Comparison of ENCODE assay signal across 9 cellular contexts in the genomic region with DNA sequence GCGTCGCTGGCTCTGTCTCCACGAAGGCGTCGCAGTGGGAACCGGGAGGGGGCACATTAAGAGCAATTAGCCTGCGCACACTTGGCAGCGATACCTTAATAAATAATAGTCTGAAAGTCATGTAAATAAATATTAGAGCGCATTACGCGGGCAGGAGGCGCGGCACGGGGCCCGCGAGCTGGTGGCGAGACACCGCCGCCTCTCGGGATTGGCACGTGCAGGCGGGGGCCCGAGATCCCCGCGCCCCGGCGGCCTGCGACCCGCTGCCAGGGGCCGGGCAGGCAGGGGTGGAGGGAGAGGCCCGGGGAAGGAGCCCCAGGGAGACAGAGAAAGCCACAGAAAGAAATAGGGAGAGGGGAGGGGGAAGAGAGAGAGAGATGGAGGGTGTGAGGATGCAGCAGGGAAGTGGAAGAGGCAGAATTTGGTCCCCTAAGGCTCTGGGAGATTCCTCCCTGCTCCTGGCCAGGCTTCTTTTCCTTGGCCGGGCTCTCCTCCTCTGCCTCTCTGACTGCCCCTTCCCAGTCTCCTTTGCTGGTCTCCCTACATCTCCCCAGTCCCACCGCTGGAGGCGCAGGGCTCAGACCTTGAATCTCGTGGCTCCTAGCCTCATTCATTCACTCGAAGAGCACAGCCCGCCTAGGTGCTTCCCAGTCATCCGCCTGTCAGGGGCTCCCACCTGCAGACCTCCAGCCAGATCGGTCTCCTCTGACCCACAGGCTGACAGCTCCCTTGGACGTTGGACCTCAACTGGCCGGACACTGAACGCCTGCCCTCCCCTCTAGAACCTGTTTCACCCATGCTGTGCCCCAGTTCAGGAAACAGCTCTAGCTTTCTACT.
DNase-seq lines count a peak whose midpoint lies in the region; ATAC-seq, FAIRE-seq and TF ChIP-seq lines count a peak whose summit lies in the region.
"Had no signal": no experiment of that assay in that cellular context is flagged by ENCODE, and none has a peak within 500 bp of the region (broad histone marks: within the 10 kb centered on the region; RNA-seq: fewer than 3 reads in every experiment).

No MANE protein-coding gene starts in this region.

- no peak overlapping the region for H3K27ac ChIP-seq in HUES6 (ENCODE audit: low read depth, low read length)
- H3K27ac ChIP-seq in K562 (ENCODE audit: extremely low read depth, low read depth, low read length) = no peak overlapping the region
- H3K27ac ChIP-seq: epithelial cell of prostate had no signal

- TF ChIP-seq CTCF in K562 (IDR thresholded peaks at IDR 0.05 in 2 of 3, conservative IDR thresholded peaks at IDR 0.05 in 1 of 3; ENCODE audit: insufficient read depth in 2 of 3, low read depth in 1 of 3, low read length in 3 of 3) = peak; percentile 19 to 41 (median 41); a peak in 3 of 6 replicates

- H3K4me3 ChIP-seq in HUES6 (ENCODE audit: low read depth, low read length) (peak overlapping the region; percentile 63), K562 (no peak overlapping the region)

- no TSS peak for BruUV-seq in K562 (replicated peaks; lab: Mats Ljungman, UMichigan)

- H3K9me3 ChIP-seq in HUES6 (ENCODE audit: control insufficient read depth, insufficient read depth, low read depth, low read length) = no peaks in the 10 kb centered on the region
- H3K9me3 ChIP-seq in K562 (replicated peaks; ENCODE audit: control insufficient read depth, insufficient read depth, low read depth, low read length) = no peaks in the 10 kb centered on the region

- POLR2A ChIA-PET in K562 (lab: Yijun Ruan, JAX) = no interaction called here

- no peaks in the 10 kb centered on the region for H3K79me2 ChIP-seq in K562 (ENCODE audit: control insufficient read depth, insufficient read depth, low read length)

- intact Hi-C loops in K562 (cut with micrococcal nuclease) = no loop called here

- TF ChIP-seq EP300 in K562 (IDR thresholded peaks at IDR 0.05; ENCODE audit: low read length) = no peak

- CTCF ChIA-PET in K562 (lab: Yijun Ruan, JAX; ENCODE audit: low intra/inter-chr PET ratio) = no interaction called here

- H2AFZ ChIP-seq in K562 (ENCODE audit: low read depth, low read length) = no peak overlapping the region

- 26% methylated on average over 36 of the region's 42 CpGs for WGBS in K562 (ENCODE audit: insufficient coverage, low coverage, missing lambda C conversion rate)

- H3K4me2 ChIP-seq in K562 (ENCODE audit: insufficient read depth, low read length) = no peak overlapping the region

- in situ Hi-C loops in K562 (cut with MboI) = no loop called here

- no peaks in the 10 kb centered on the region for H3K9me1 ChIP-seq in K562 (ENCODE audit: control insufficient read depth, insufficient read depth, low read length)

- no peak for TF ChIP-seq POLR2A in K562 (conservative IDR thresholded peaks at IDR 0.05)

- ATAC-seq in K562 (peak; percentile 83), HG03439 (IDR thresholded peaks at IDR 0.05; ENCODE audit: unreplicated experiment) (no peak), HG03025 (IDR thresholded peaks at IDR 0.05; ENCODE audit: low FRiP score, unreplicated experiment) (no peak)

- no peak for TF ChIP-seq RAD21 in K562 (CRISPR knock-in tag; conservative IDR thresholded peaks at IDR 0.05 in 1 of 2, IDR thresholded peaks at IDR 0.05 in 1 of 2)

- no peaks in the 10 kb centered on the region; the same call in 1 of the 2 replicates for H4K20me1 ChIP-seq in K562 (replicated peaks; ENCODE audit: control insufficient read depth, insufficient read depth, low read length)

- no peak for FAIRE-seq in K562 (lab: Jason Lieb, UNC)

- H3K36me3 ChIP-seq in HUES6 (ENCODE audit: control insufficient read depth, insufficient read depth, low read length) (no peaks in the 10 kb centered on the region), K562 (ENCODE audit: control insufficient read depth, insufficient read depth, low read length) (no peaks in the 10 kb centered on the region)

- no peaks in the 10 kb centered on the region for H3K4me1 ChIP-seq in HUES6 (ENCODE audit: control insufficient read depth, insufficient read depth, low read length)
- H3K4me1 ChIP-seq in K562 (replicated peaks in 1 of 2; ENCODE audit: control insufficient read depth in 2 of 2, insufficient read depth in 2 of 2, low read length in 2 of 2) = peaks cover 0 to 10% of the 10 kb centered on the region in 2 experiments; a peak in 1 of 5 replicates

- DNase-seq in COLO829 (ENCODE audit: low spot score) (peak; percentile 14), K562 (ENCODE audit: extremely low read depth in 1 of 4, low spot score in 3 of 4) (peak; percentile 20 to 40 (median 36)), islet precursor cell (peak; percentile 88), superior temporal gyrus (ENCODE audit: extremely low spot score) (peak; percentile 59), GDM1 (lab: John Stamatoyannopoulos, UW) (no peak)

- H3K27me3 ChIP-seq in HUES6 (ENCODE audit: control insufficient read depth, insufficient read depth, low read length) = peaks cover 97% of the 10 kb centered on the region
- H3K27me3 ChIP-seq in K562 (ENCODE audit: control insufficient read depth in 2 of 2, insufficient read depth in 2 of 2, low read length in 2 of 2) = peaks cover 22 to 51% of the 10 kb centered on the region in 2 experiments

- H3K9ac ChIP-seq in HUES6 (ENCODE audit: low read length) = no peak overlapping the region
- no peak overlapping the region for H3K9ac ChIP-seq in K562 (ENCODE audit: insufficient read depth in 1 of 2, low read depth in 2 of 2, low read length in 2 of 2)

TF ChIP-seq in K562, 482 proteins besides CTCF, POLR2A, EP300 and RAD21:
- TF ChIP-seq, protein P1, sequence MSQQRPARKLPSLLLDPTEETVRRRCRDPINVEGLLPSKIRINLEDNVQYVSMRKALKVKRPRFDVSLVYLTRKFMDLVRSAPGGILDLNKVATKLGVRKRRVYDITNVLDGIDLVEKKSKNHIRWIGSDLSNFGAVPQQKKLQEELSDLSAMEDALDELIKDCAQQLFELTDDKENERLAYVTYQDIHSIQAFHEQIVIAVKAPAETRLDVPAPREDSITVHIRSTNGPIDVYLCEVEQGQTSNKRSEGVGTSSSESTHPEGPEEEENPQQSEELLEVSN (IDR thresholded peaks at IDR 0.05; ENCODE audit: borderline replicate concordance in 1 of 2, extremely low read depth in 1 of 2, insufficient read depth in 1 of 2, insufficient read length in 1 of 2, low read depth in 1 of 2, low read length in 1 of 2, poor library complexity in 1 of 2, severe bottlenecking in 1 of 2) = peak in 1 of 2 experiments; percentile 34
- TF ChIP-seq ZFX (CRISPR knock-in tag; IDR thresholded peaks at IDR 0.05) = no peak
- TF ChIP-seq, protein P2, sequence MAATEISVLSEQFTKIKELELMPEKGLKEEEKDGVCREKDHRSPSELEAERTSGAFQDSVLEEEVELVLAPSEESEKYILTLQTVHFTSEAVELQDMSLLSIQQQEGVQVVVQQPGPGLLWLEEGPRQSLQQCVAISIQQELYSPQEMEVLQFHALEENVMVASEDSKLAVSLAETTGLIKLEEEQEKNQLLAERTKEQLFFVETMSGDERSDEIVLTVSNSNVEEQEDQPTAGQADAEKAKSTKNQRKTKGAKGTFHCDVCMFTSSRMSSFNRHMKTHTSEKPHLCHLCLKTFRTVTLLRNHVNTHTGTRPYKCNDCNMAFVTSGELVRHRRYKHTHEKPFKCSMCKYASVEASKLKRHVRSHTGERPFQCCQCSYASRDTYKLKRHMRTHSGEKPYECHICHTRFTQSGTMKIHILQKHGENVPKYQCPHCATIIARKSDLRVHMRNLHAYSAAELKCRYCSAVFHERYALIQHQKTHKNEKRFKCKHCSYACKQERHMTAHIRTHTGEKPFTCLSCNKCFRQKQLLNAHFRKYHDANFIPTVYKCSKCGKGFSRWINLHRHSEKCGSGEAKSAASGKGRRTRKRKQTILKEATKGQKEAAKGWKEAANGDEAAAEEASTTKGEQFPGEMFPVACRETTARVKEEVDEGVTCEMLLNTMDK (IDR thresholded peaks at IDR 0.05; ENCODE audit: borderline replicate concordance, insufficient read depth, low read depth, low read length, poor library complexity, severe bottlenecking) = peak; percentile 10
